In genomic region chr11:70541176-70541575, GRCh38 we compare ENCODE assay signal across 16 cellular contexts.
DNase-seq lines count a peak whose midpoint lies in the region; ATAC-seq and TF ChIP-seq lines count a peak whose summit lies in the region.
"Had no signal": no experiment of that assay in that cellular context is flagged by ENCODE, and none has a peak within 500 bp of the region (broad histone marks: within the 10 kb centered on the region; RNA-seq: fewer than 3 reads in every experiment).

No MANE protein-coding gene starts in this region.

- no peak overlapping the region for H4K91ac ChIP-seq in neuronal stem cell (ENCODE audit: low read depth, low read length, poor library complexity)

- H3K4me1 Mint-ChIP-seq in chondrocyte (ENCODE audit: low read depth), result peaks cover 4% of the 10 kb centered on the region
- no peaks in the 10 kb centered on the region for H3K4me1 Mint-ChIP-seq in stimulated activated memory B cell treated with anti-CD40 and anti-IgM and Interleukin-4, amounts not matched to agents 10 μg/mL and 1 μg/mL and 100 μg/mL, for 72 hours
- H3K4me1 Mint-ChIP-seq: B cell had no signal

- peak overlapping the region; percentile 21 for H2BK15ac ChIP-seq in neuronal stem cell (ENCODE audit: low read length)

- no peak overlapping the region for H3K4me3 Mint-ChIP-seq in chondrocyte (ENCODE audit: unreplicated experiment)
- no peak overlapping the region for H3K4me3 Mint-ChIP-seq in stimulated activated memory B cell treated with anti-CD40 and anti-IgM and Interleukin-4, amounts not matched to agents 10 μg/mL and 1 μg/mL and 100 μg/mL, for 72 hours
- H3K4me3 Mint-ChIP-seq: B cell; CD8-positive, alpha-beta T cell; H9 had no signal

- H3K4me1 ChIP-seq in lower lobe of right lung (no peaks in the 10 kb centered on the region), neuronal stem cell (ENCODE audit: control insufficient read depth in 2 of 2, insufficient read depth in 1 of 2, low read depth in 1 of 2, low read length in 2 of 2) (peaks cover 14 to 18% of the 10 kb centered on the region in 2 donors), upper lobe of right lung (no peaks in the 10 kb centered on the region)

- H2BK12ac ChIP-seq in neuronal stem cell (ENCODE audit: low read length), result no peak overlapping the region

- no peak overlapping the region for H4K8ac ChIP-seq in neuronal stem cell (ENCODE audit: low read depth, low read length)

- no peak overlapping the region for H3K4ac ChIP-seq in neuronal stem cell (ENCODE audit: low read length)

- no CpG with 5 or more reads among the region's 9 CpGs for WGBS in neuronal stem cell (ENCODE audit: extremely low coverage in 2 of 2, insufficient read length in 2 of 2, insufficient replicate concordance in 1 of 2), 2 donors

- no peak overlapping the region for H2BK120ac ChIP-seq in neuronal stem cell (ENCODE audit: low read depth, low read length)

- no peaks in the 10 kb centered on the region for H3K9me3 Mint-ChIP-seq in chondrocyte (ENCODE audit: low read depth)
- peaks cover 4% of the 10 kb centered on the region for H3K9me3 Mint-ChIP-seq in stimulated activated memory B cell treated with anti-CD40 and anti-IgM and Interleukin-4, amounts not matched to agents 10 μg/mL and 1 μg/mL and 100 μg/mL, for 72 hours
- H3K9me3 Mint-ChIP-seq: CD8-positive, alpha-beta T cell had no signal

- intact Hi-C loops in lower lobe of right lung (cut with DNase I) (no loop called here), upper lobe of right lung (cut with DNase I) (no loop called here)

- ATAC-seq in lower lobe of right lung (no peak), upper lobe of right lung (no peak), HG03159 (IDR thresholded peaks at IDR 0.05; ENCODE audit: unreplicated experiment) (no peak), GM18907 (IDR thresholded peaks at IDR 0.05; ENCODE audit: unreplicated experiment) (no peak)
- ATAC-seq in stimulated activated memory B cell treated with anti-CD40 and anti-IgM and Interleukin-4, amounts not matched to agents 10 μg/mL and 1 μg/mL and 100 μg/mL, for 72 hours, result no peak
- ATAC-seq: CD8-positive, alpha-beta T cell had no signal

- peak overlapping the region; percentile 80 for H2AK5ac ChIP-seq in neuronal stem cell (ENCODE audit: low read depth, low read length)

- H3K4me3 ChIP-seq in lower lobe of right lung (no peak overlapping the region), neuronal stem cell (ENCODE audit: low read length in 2 of 2) (no peak overlapping the region), upper lobe of right lung (no peak overlapping the region)
- H3K4me3 ChIP-seq: BLaER1 treated with 17β-estradiol and CSF1 and Interleukin-3, amounts not matched to agents 10 nM and 100 nM had no signal

- no peak overlapping the region for H3K9ac ChIP-seq in neuronal stem cell (ENCODE audit: low read depth, low read length, poor library complexity)
- H3K9ac ChIP-seq: BLaER1 treated with 17β-estradiol and CSF1 and Interleukin-3, amounts not matched to agents 10 nM and 100 nM had no signal

- no peak overlapping the region for H2AFZ ChIP-seq in neuronal stem cell (ENCODE audit: low read length)

- DNase-seq in chondrocyte (ENCODE audit: low spot score) (peak; percentile 57), lower lobe of right lung (peak; percentile 29), neuronal stem cell (ENCODE audit: low spot score) (no peak), upper lobe of right lung (peak; percentile 53)
- DNase-seq in activated CD8-positive, alpha-beta memory T cell treated with anti-CD3 and anti-CD28 coated beads, Interleukin-2, amount 50 U/mL, for 4 hours, result no peak
- DNase-seq: Calu3; CD8-positive, alpha-beta T cell; DMS79 treated with DMSO at 0.1 percent for 48 hours; GF-D8; GOT3; H9 had no signal

- H3K27me3 ChIP-seq in lower lobe of right lung (ENCODE audit: low read depth), result no peaks in the 10 kb centered on the region
- no peaks in the 10 kb centered on the region for H3K27me3 ChIP-seq in neuronal stem cell (ENCODE audit: control insufficient read depth in 3 of 3, insufficient read depth in 3 of 3, low read depth in 1 of 3, low read length in 3 of 3)
- no peaks in the 10 kb centered on the region for H3K27me3 ChIP-seq in upper lobe of right lung
- H3K27me3 ChIP-seq: BLaER1 treated with 17β-estradiol and CSF1 and Interleukin-3, amounts not matched to agents 10 nM and 100 nM had no signal

- no peak overlapping the region for H2BK5ac ChIP-seq in neuronal stem cell (ENCODE audit: low read length)

- no peak overlapping the region for H3K4me2 ChIP-seq in neuronal stem cell (ENCODE audit: insufficient read depth, low read length, poor library complexity, severe bottlenecking)
- H3K4me2 ChIP-seq: BLaER1 treated with 17β-estradiol and CSF1 and Interleukin-3, amounts not matched to agents 10 nM and 100 nM had no signal

- H3K27ac Mint-ChIP-seq in chondrocyte (ENCODE audit: unreplicated experiment), result no peak overlapping the region
- no peak overlapping the region for H3K27ac Mint-ChIP-seq in stimulated activated memory B cell treated with anti-CD40 and anti-IgM and Interleukin-4, amounts not matched to agents 10 μg/mL and 1 μg/mL and 100 μg/mL, for 72 hours
- H3K27ac Mint-ChIP-seq: B cell; CD8-positive, alpha-beta T cell had no signal

- H3K23ac ChIP-seq in neuronal stem cell (ENCODE audit: low read depth, low read length, poor library complexity), result no peak overlapping the region

- H3K27me3 Mint-ChIP-seq in chondrocyte (ENCODE audit: low read depth), result peaks cover 9% of the 10 kb centered on the region
- peaks cover 10% of the 10 kb centered on the region for H3K27me3 Mint-ChIP-seq in stimulated activated memory B cell treated with anti-CD40 and anti-IgM and Interleukin-4, amounts not matched to agents 10 μg/mL and 1 μg/mL and 100 μg/mL, for 72 hours
- H3K27me3 Mint-ChIP-seq: B cell had no signal

- no peak overlapping the region for H3K14ac ChIP-seq in neuronal stem cell (ENCODE audit: low read length)

- peaks cover 7% of the 10 kb centered on the region for H3K79me1 ChIP-seq in neuronal stem cell (ENCODE audit: low read depth, low read length)

- H3K27ac ChIP-seq in lower lobe of right lung (no peak overlapping the region), neuronal stem cell (replicated peaks; ENCODE audit: low read length) (no peak overlapping the region), upper lobe of right lung (no peak overlapping the region)
- H3K27ac ChIP-seq: BLaER1 treated with 17β-estradiol and CSF1 and Interleukin-3, amounts not matched to agents 10 nM and 100 nM had no signal

- no peak for TF ChIP-seq CTCF in chondrocyte (IDR thresholded peaks at IDR 0.05)
- TF ChIP-seq CTCF in lower lobe of right lung (IDR thresholded peaks at IDR 0.05), result no peak
- TF ChIP-seq CTCF in upper lobe of right lung (IDR thresholded peaks at IDR 0.05), result no peak

- no peaks in the 10 kb centered on the region for H3K36me3 Mint-ChIP-seq in chondrocyte (ENCODE audit: low read depth)
- no peaks in the 10 kb centered on the region for H3K36me3 Mint-ChIP-seq in stimulated activated memory B cell treated with anti-CD40 and anti-IgM and Interleukin-4, amounts not matched to agents 10 μg/mL and 1 μg/mL and 100 μg/mL, for 72 hours
- H3K36me3 Mint-ChIP-seq: CD8-positive, alpha-beta T cell had no signal

- no peaks in the 10 kb centered on the region for H3K36me3 ChIP-seq in lower lobe of right lung
- H3K36me3 ChIP-seq in neuronal stem cell (replicated peaks in 1 of 2; ENCODE audit: control insufficient read depth in 2 of 2, insufficient read depth in 2 of 2, low read length in 2 of 2), result no peaks in the 10 kb centered on the region
- H3K36me3 ChIP-seq in upper lobe of right lung, result no peaks in the 10 kb centered on the region
- H3K36me3 ChIP-seq: BLaER1 treated with 17β-estradiol and CSF1 and Interleukin-3, amounts not matched to agents 10 nM and 100 nM had no signal

- peak overlapping the region; percentile 76 for H3K18ac ChIP-seq in neuronal stem cell (ENCODE audit: low read length)

- no peaks in the 10 kb centered on the region for H3K9me3 ChIP-seq in lower lobe of right lung
- peaks cover 0 to 4% of the 10 kb centered on the region in 2 donors for H3K9me3 ChIP-seq in neuronal stem cell (replicated peaks in 1 of 2; ENCODE audit: control insufficient read depth in 2 of 2, insufficient read depth in 1 of 2, low read depth in 1 of 2, low read length in 2 of 2)
- no peaks in the 10 kb centered on the region for H3K9me3 ChIP-seq in upper lobe of right lung
- H3K9me3 ChIP-seq: BLaER1 treated with 17β-estradiol and CSF1 and Interleukin-3, amounts not matched to agents 10 nM and 100 nM had no signal

Comparison
In these comparisons a context has a peak if more than half of its experiments do, and no peak if none do; other contexts are left out.
1. DNase-seq: peak in chondrocyte (single experiment), lower lobe of right lung (single experiment) and upper lobe of right lung (single experiment); none in neuronal stem cell (single experiment) and activated CD8-positive, alpha-beta memory T cell treated with anti-CD3 and anti-CD28 coated beads, Interleukin-2, amount 50 U/mL, for 4 hours (single experiment).